ENCODE assay signal across 13 cellular contexts in genomic region chr5:100889896-100890295, GRCh38. TPM values are rescaled to one million over a fixed set of nuclear protein-coding genes. Genes with fewer than 3 reads are reported as not detected.
DNase-seq lines count a peak whose midpoint lies in the region; ATAC-seq lines count a peak whose summit lies in the region.
"Had no signal": no experiment of that assay in that cellular context is flagged by ENCODE, and none has a peak within 500 bp of the region (broad histone marks: within the 10 kb centered on the region; RNA-seq: fewer than 3 reads in every experiment).

No MANE protein-coding gene starts in this region.

- no peaks in the 10 kb centered on the region for H3K9me3 Mint-ChIP-seq in activated naive CD8-positive, alpha-beta T cell treated with anti-CD3 and anti-CD28 coated beads for 36 hours
- H3K9me3 Mint-ChIP-seq: neural crest cell had no signal

- H3K27ac ChIP-seq in BLaER1 treated with 17β-estradiol and CSF1 and Interleukin-3, amounts not matched to agents 10 nM and 100 nM = peak overlapping the region; percentile 65 to 84 (median 77)
- H3K27ac ChIP-seq in GM23248 (no peak overlapping the region), muscle layer of duodenum (ENCODE audit: low read length) (peak overlapping the region; percentile 79)
- H3K27ac ChIP-seq: VCaP had no signal

- peaks cover 0 to 78% (median under 1%) of the 10 kb centered on the region in 11 experiments; a peak in 6 of 22 replicates for H4K20me1 ChIP-seq in BLaER1 treated with 17β-estradiol and CSF1 and Interleukin-3, amounts not matched to agents 10 nM and 100 nM
- H4K20me1 ChIP-seq in GM23248 (ENCODE audit: insufficient read depth) = no peaks in the 10 kb centered on the region

- DNase-seq in GM23248 (no peak), NCI-H69 (lab: John Stamatoyannopoulos, UW) (no peak), HK-2 (ENCODE audit: unreplicated experiment) (no peak)
- no peak for DNase-seq in activated naive CD8-positive, alpha-beta T cell treated with anti-CD3 and anti-CD28 coated beads for 36 hours
- DNase-seq: DMS79, NCI-H446 treated with DMSO at 0.1 percent for 48 hours had no signal

- peak overlapping the region; percentile 57 for H2AFZ ChIP-seq in GM23248

- no peaks in the 10 kb centered on the region for H3K27me3 Mint-ChIP-seq in activated naive CD8-positive, alpha-beta T cell treated with anti-CD3 and anti-CD28 coated beads for 36 hours

- H3K9ac ChIP-seq in BLaER1 treated with 17β-estradiol and CSF1 and Interleukin-3, amounts not matched to agents 10 nM and 100 nM = peak overlapping the region; percentile 57 to 75 (median 63); a peak in 19 of 22 replicates
- no peak overlapping the region for H3K9ac ChIP-seq in GM23248

- in situ Hi-C loops in GM23248 (cut with MboI) = no loop called here

- peaks cover 56% of the 10 kb centered on the region for H3K4me1 Mint-ChIP-seq in activated naive CD8-positive, alpha-beta T cell treated with anti-CD3 and anti-CD28 coated beads for 36 hours
- H3K4me1 Mint-ChIP-seq: neural crest cell had no signal

- no peaks in the 10 kb centered on the region for H3K27me3 ChIP-seq in BLaER1 treated with 17β-estradiol and CSF1 and Interleukin-3, amounts not matched to agents 10 nM and 100 nM
- H3K27me3 ChIP-seq in GM23248 (replicated peaks; ENCODE audit: insufficient read depth) (no peaks in the 10 kb centered on the region), muscle layer of duodenum (ENCODE audit: low read depth, low read length) (no peaks in the 10 kb centered on the region)

- H3K4me3 Mint-ChIP-seq in activated naive CD8-positive, alpha-beta T cell treated with anti-CD3 and anti-CD28 coated beads for 36 hours = peak overlapping the region; percentile 11
- H3K4me3 Mint-ChIP-seq: neural crest cell had no signal

- H3K9me3 ChIP-seq in BLaER1 treated with 17β-estradiol and CSF1 and Interleukin-3, amounts not matched to agents 10 nM and 100 nM (replicated peaks in 1 of 11) = peaks cover 0 to 15% (median under 1%) of the 10 kb centered on the region in 11 experiments; a peak in 6 of 22 replicates
- H3K9me3 ChIP-seq in GM23248 (ENCODE audit: low read depth) (no peaks in the 10 kb centered on the region), muscle layer of duodenum (ENCODE audit: control insufficient read depth in 1 of 2, low read length in 2 of 2) (no peaks in the 10 kb centered on the region)

- H3F3A ChIP-seq in GM23248 (ENCODE audit: insufficient read depth) = no peaks in the 10 kb centered on the region

- peaks cover 36% of the 10 kb centered on the region for H3K36me3 Mint-ChIP-seq in activated naive CD8-positive, alpha-beta T cell treated with anti-CD3 and anti-CD28 coated beads for 36 hours

- H3K4me2 ChIP-seq in BLaER1 treated with 17β-estradiol and CSF1 and Interleukin-3, amounts not matched to agents 10 nM and 100 nM = peak overlapping the region; percentile 58 to 88 (median 76); a peak in 20 of 22 replicates
- peak overlapping the region; percentile 30 for H3K4me2 ChIP-seq in GM23248 (ENCODE audit: unreplicated experiment)

- H3K36me3 ChIP-seq in BLaER1 treated with 17β-estradiol and CSF1 and Interleukin-3, amounts not matched to agents 10 nM and 100 nM = peaks cover 45 to 75% (median 61%) of the 10 kb centered on the region in 11 experiments
- H3K36me3 ChIP-seq in GM23248 (ENCODE audit: low read depth) (no peaks in the 10 kb centered on the region), muscle layer of duodenum (ENCODE audit: control insufficient read depth in 1 of 2, insufficient read depth in 2 of 2, low read length in 2 of 2) (no peaks in the 10 kb centered on the region)

- ATAC-seq in GM19351 (IDR thresholded peaks at IDR 0.05; ENCODE audit: unreplicated experiment) (no peak), HG03045 (IDR thresholded peaks at IDR 0.05; ENCODE audit: unreplicated experiment) (no peak)

- H3K4me1 ChIP-seq in BLaER1 treated with 17β-estradiol and CSF1 and Interleukin-3, amounts not matched to agents 10 nM and 100 nM = peaks cover 11 to 79% (median 61%) of the 10 kb centered on the region in 10 experiments; a peak in 19 of 20 replicates
- no peaks in the 10 kb centered on the region for H3K4me1 ChIP-seq in GM23248 (ENCODE audit: insufficient read depth)
- H3K4me1 ChIP-seq in muscle layer of duodenum (ENCODE audit: control insufficient read depth in 1 of 2, insufficient read depth in 2 of 2, low read length in 2 of 2) = no peaks in the 10 kb centered on the region

- 37 to 39% methylated on average over 3 of the region's 3 CpGs for WGBS in GM23248 (ENCODE audit: low coverage in 1 of 2, low lambda C conversion rate in 2 of 2, missing lambda C conversion rate in 2 of 2), 2 experiments

- H3K9me2 ChIP-seq in GM23248 (ENCODE audit: insufficient read depth) = no peaks in the 10 kb centered on the region

- no peaks in the 10 kb centered on the region for H3K79me2 ChIP-seq in GM23248 (ENCODE audit: insufficient read depth)

- H3K4me3 ChIP-seq in BLaER1 treated with 17β-estradiol and CSF1 and Interleukin-3, amounts not matched to agents 10 nM and 100 nM = peak overlapping the region; percentile 25 to 51 (median 41); a peak in 16 of 20 replicates
- H3K4me3 ChIP-seq in GM23248 = 0 out of 2 replicates have a peak overlapping the region, but pooled peaks have one; percentile 11
- peak overlapping the region in 1 of 2 donors; percentile 22 for H3K4me3 ChIP-seq in muscle layer of duodenum (ENCODE audit: low read depth in 1 of 2, low read length in 2 of 2)

- peak overlapping the region; percentile 91 for H3K27ac Mint-ChIP-seq in activated naive CD8-positive, alpha-beta T cell treated with anti-CD3 and anti-CD28 coated beads for 36 hours

RNA-seq across cellular contexts. Expression of gene ST8SIA4, which starts 13.2 kb away (rescaled TPM):
- under 0.01 TPM in 1 of 2 replicates, not detected in the other for total RNA-seq in GM23248 (2014; rRNA removed; shearing (Covaris generic))
- polyA plus RNA-seq in GM23248 (2016; fragmentation: Nextera tagmentation; extraction: Ambion mirVana) = 0.10 TPM in 1 of 2 replicates, not detected in the other
- total RNA-seq in activated naive CD8-positive, alpha-beta T cell treated with anti-CD3 and anti-CD28 coated beads for 36 hours = 10 to 100 TPM; 14.6 to 17.3 TPM
- total RNA-seq: HT-29 had no signal

Comparison
In these comparisons a context has a peak if more than half of its experiments do, and no peak if none do; other contexts are left out.
1. RNA of gene ST8SIA4, which starts 13.2 kb away (total RNA-seq): 14.6 to 17.3 TPM in activated naive CD8-positive, alpha-beta T cell treated with anti-CD3 and anti-CD28 coated beads for 36 hours; under 0.01 TPM in GM23248; every median in the first group is over 10 times any median in the second.